Comparison of ENCODE assay signal across 7 cellular contexts in genomic region chr2:119174216-119174992, GRCh38. TPM values are rescaled to one million over a fixed set of nuclear protein-coding genes. Genes with fewer than 3 reads are reported as not detected.
DNase-seq lines count a peak whose midpoint lies in the region; ATAC-seq and TF ChIP-seq lines count a peak whose summit lies in the region.

No MANE protein-coding gene starts in this region.

- no peak overlapping the region for H3K9ac ChIP-seq in parathyroid adenoma

- no peaks in the 10 kb centered on the region for H3K4me1 ChIP-seq in parathyroid adenoma

- no peaks in the 10 kb centered on the region for H3K9me3 ChIP-seq in parathyroid adenoma (ENCODE audit: control insufficient read depth, low read length)

- H3K27ac ChIP-seq in parathyroid adenoma: no peak overlapping the region

- H3K79me2 ChIP-seq in parathyroid adenoma: no peaks in the 10 kb centered on the region

- TF ChIP-seq CTCF in GM12874 (IDR thresholded peaks at IDR 0.05; ENCODE audit: insufficient read depth, low read depth, low read length) (peak; percentile 87), parathyroid adenoma (IDR thresholded peaks at IDR 0.05) (peak; percentile 86)

- no peaks in the 10 kb centered on the region for H3K27me3 ChIP-seq in parathyroid adenoma (ENCODE audit: control insufficient read depth, insufficient read depth, low read length)

- H3K36me3 ChIP-seq in parathyroid adenoma (ENCODE audit: control insufficient read depth, insufficient read depth, low read length): no peaks in the 10 kb centered on the region

- ATAC-seq in HG02588 (IDR thresholded peaks at IDR 0.05; ENCODE audit: unreplicated experiment) (peak; percentile 76), esophagus mucosa (peak; percentile 63)

- H3K4me3 ChIP-seq in parathyroid adenoma (ENCODE audit: low read depth, low read length): no peak overlapping the region

- peak; percentile 50 for DNase-seq in NCI-H460 (ENCODE audit: extremely low read depth, low read depth)
- DNase-seq in activated CD8-positive, alpha-beta memory T cell treated with anti-CD3 and anti-CD28 coated beads for 48 hours (ENCODE audit: low read depth in 2 of 3, low spot score in 2 of 3): peak; percentile 11 to 41 (median 35)
- DNase-seq in NCI-H1092 (lab: John Stamatoyannopoulos, UW): no peak

- H2AFZ ChIP-seq in parathyroid adenoma: no peak overlapping the region

- H3K4me2 ChIP-seq in parathyroid adenoma (ENCODE audit: low read length): no peak overlapping the region

RNA-seq across cellular contexts. Expression of gene C1QL2, which starts 15.9 kb away (rescaled TPM):
- not detected in 2 replicates for total RNA-seq in NCI-H460 (2014; rRNA removed; shearing (Covaris generic))
- polyA plus RNA-seq in NCI-H460 (2014; cell fraction: nucleus; rRNA removed): not detected in 2 replicates
- total RNA-seq in esophagus mucosa: not detected

RNA-seq across cellular contexts. Expression of gene STEAP3, which starts 49.2 kb away (rescaled TPM):
- 9.4 and 11.1 TPM in 2 replicates for total RNA-seq in NCI-H460 (2014; rRNA removed; shearing (Covaris generic))
- polyA plus RNA-seq in NCI-H460 (2014; cell fraction: nucleus; rRNA removed): 31.3 and 32.1 TPM in 2 replicates
- 11.6 TPM for total RNA-seq in esophagus mucosa
